1 cellular context compared by ENCODE assay signal in the genomic region with DNA sequence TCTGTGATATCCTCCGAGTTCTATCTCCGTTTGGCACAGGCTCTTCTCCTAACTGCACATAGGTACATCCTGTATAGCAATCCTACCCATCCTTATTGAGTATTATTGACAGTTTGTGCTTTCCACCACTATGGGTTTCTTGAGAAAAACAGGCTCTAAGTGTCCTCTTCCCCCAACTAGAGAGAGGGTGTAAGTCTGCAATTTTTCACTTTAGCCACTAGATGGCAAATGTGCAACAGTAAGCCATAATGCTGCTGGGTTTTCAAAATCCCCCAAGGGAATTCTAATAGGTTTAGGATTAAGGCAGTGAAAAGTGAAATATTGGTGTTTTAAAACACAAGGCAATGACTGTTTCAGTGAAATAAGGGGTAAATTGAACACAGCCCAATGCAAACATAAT.
TF ChIP-seq lines count a peak whose summit lies in the region.

No MANE protein-coding gene starts in this region.

TF ChIP-seq in HEK293, 187 proteins besides CTCF, POLR2A, EP300 and RAD21 (continued from another document):
- TF ChIP-seq, protein P1, sequence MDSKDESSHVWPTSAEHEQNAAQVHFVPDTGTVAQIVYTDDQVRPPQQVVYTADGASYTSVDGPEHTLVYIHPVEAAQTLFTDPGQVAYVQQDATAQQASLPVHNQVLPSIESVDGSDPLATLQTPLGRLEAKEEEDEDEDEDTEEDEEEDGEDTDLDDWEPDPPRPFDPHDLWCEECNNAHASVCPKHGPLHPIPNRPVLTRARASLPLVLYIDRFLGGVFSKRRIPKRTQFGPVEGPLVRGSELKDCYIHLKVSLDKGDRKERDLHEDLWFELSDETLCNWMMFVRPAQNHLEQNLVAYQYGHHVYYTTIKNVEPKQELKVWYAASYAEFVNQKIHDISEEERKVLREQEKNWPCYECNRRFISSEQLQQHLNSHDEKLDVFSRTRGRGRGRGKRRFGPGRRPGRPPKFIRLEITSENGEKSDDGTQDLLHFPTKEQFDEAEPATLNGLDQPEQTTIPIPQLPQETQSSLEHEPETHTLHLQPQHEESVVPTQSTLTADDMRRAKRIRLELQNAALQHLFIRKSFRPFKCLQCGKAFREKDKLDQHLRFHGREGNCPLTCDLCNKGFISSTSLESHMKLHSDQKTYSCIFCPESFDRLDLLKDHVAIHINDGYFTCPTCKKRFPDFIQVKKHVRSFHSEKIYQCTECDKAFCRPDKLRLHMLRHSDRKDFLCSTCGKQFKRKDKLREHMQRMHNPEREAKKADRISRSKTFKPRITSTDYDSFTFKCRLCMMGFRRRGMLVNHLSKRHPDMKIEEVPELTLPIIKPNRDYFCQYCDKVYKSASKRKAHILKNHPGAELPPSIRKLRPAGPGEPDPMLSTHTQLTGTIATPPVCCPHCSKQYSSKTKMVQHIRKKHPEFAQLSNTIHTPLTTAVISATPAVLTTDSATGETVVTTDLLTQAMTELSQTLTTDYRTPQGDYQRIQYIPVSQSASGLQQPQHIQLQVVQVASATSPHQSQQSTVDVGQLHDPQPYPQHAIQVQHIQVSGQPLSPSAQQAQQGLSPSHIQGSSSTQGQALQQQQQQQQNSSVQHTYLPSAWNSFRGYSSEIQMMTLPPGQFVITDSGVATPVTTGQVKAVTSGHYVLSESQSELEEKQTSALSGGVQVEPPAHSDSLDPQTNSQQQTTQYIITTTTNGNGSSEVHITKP (tag by site-specific recombination; IDR thresholded peaks at IDR 0.05): no peak
- TF ChIP-seq KLF1 (tag by site-specific recombination; IDR thresholded peaks at IDR 0.05) (no peak), ZNF660 (tag by site-specific recombination; IDR thresholded peaks at IDR 0.05) (peak; percentile 38; the same call in 1 of the 2 replicates), GLI4 (tag by site-specific recombination; IDR thresholded peaks at IDR 0.05) (no peak), ZNF175 (tag by site-specific recombination; IDR thresholded peaks at IDR 0.05) (no peak), ZNF654 (tag by site-specific recombination; IDR thresholded peaks at IDR 0.05; ENCODE audit: low read depth) (peak; percentile 84), ZNF366 (tag by site-specific recombination; conservative IDR thresholded peaks at IDR 0.05) (no peak), ZNF239 (tag by site-specific recombination; IDR thresholded peaks at IDR 0.05) (no peak)
- TF ChIP-seq, protein P2, sequence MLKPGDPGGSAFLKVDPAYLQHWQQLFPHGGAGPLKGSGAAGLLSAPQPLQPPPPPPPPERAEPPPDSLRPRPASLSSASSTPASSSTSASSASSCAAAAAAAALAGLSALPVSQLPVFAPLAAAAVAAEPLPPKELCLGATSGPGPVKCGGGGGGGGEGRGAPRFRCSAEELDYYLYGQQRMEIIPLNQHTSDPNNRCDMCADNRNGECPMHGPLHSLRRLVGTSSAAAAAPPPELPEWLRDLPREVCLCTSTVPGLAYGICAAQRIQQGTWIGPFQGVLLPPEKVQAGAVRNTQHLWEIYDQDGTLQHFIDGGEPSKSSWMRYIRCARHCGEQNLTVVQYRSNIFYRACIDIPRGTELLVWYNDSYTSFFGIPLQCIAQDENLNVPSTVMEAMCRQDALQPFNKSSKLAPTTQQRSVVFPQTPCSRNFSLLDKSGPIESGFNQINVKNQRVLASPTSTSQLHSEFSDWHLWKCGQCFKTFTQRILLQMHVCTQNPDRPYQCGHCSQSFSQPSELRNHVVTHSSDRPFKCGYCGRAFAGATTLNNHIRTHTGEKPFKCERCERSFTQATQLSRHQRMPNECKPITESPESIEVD (tag by site-specific recombination; IDR thresholded peaks at IDR 0.05): no peak
- TF ChIP-seq, protein P3, sequence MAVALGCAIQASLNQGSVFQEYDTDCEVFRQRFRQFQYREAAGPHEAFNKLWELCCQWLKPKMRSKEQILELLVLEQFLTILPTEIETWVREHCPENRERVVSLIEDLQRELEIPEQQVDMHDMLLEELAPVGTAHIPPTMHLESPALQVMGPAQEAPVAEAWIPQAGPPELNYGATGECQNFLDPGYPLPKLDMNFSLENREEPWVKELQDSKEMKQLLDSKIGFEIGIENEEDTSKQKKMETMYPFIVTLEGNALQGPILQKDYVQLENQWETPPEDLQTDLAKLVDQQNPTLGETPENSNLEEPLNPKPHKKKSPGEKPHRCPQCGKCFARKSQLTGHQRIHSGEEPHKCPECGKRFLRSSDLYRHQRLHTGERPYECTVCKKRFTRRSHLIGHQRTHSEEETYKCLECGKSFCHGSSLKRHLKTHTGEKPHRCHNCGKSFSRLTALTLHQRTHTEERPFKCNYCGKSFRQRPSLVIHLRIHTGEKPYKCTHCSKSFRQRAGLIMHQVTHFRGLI (tag by site-specific recombination; IDR thresholded peaks at IDR 0.05): no peak
